ENCODE assay signal across 8 cellular contexts in genomic region chr3:33883538-33884203, GRCh38.
A peak's percentile ranks its signal among the peaks of the same experiment; 100 is the strongest.
DNase-seq lines count a peak whose midpoint lies in the region; ATAC-seq, FAIRE-seq and TF ChIP-seq lines count a peak whose summit lies in the region.

No MANE protein-coding gene starts in this region.

- DNase-seq in A549 (ENCODE audit: low read depth in 1 of 2, low spot score in 1 of 2), result peak; percentile 21 to 33
- DNase-seq in GDM1 (lab: John Stamatoyannopoulos, UW), result peak; percentile 20
- DNase-seq in LNCaP clone FGC (ENCODE audit: low read depth), result no peak
- peak in 1 of 2 donors; percentile 20 for DNase-seq in foreskin keratinocyte
- no peak for DNase-seq in stimulated activated CD4-positive, alpha-beta T cell treated with anti-CD3 and anti-CD28 coated beads, Interleukin-1b, Interleukin-23, amount 100 ng/mL, for 48 hours

- H3K27ac ChIP-seq in A549 (peak overlapping the region; percentile 2 to 52; a peak in 2 of 6 replicates), foreskin keratinocyte (no peak overlapping the region), parathyroid adenoma (no peak overlapping the region)

- H3K9me3 ChIP-seq in A549, result no peaks in the 10 kb centered on the region
- H3K9me3 ChIP-seq in parathyroid adenoma (ENCODE audit: control insufficient read depth, low read length), result no peaks in the 10 kb centered on the region

- peaks cover 6% of the 10 kb centered on the region; the same call in 1 of the 3 replicates for H3K4me1 ChIP-seq in A549
- H3K4me1 ChIP-seq in foreskin keratinocyte, result no peaks in the 10 kb centered on the region
- no peaks in the 10 kb centered on the region for H3K4me1 ChIP-seq in parathyroid adenoma

- POLR2A ChIA-PET in A549 (lab: Yijun Ruan, JAX), result interaction anchor here (0.6 kb wide), 1 partner anchor 1602 kb away, joined by 3 read pairs; no protein-coding TSS in a partner anchor

- TF ChIP-seq POLR2A in A549 (IDR thresholded peaks at IDR 0.05; ENCODE audit: low read length), result no peak

- TF ChIP-seq CTCF in A549 (IDR thresholded peaks at IDR 0.05) (peak; percentile 94), LNCaP clone FGC (IDR thresholded peaks at IDR 0.05; ENCODE audit: control insufficient read depth, extremely low read depth, insufficient read depth) (peak; percentile 54), foreskin keratinocyte (conservative IDR thresholded peaks at IDR 0.05) (peak; percentile 85), parathyroid adenoma (IDR thresholded peaks at IDR 0.05) (peak; percentile 84)

- FAIRE-seq in A549 (lab: Jason Lieb, UNC) (peak; percentile 85), TTC549 (lab: Jason Lieb, UNC) (peak; percentile 80)

- H3K4me3 ChIP-seq in A549 (peak overlapping the region; percentile 14; the same call in 2 of the 3 replicates), LNCaP clone FGC (ENCODE audit: low read depth, low read length) (no peak overlapping the region), parathyroid adenoma (ENCODE audit: low read depth, low read length) (no peak overlapping the region)

- no peaks in the 10 kb centered on the region for H3K79me2 ChIP-seq in parathyroid adenoma

- peak overlapping the region; percentile 27 for H2AFZ ChIP-seq in parathyroid adenoma

- CTCF ChIA-PET in A549 (lab: Yijun Ruan, JAX), result interaction anchor here (0.6 to 8.1 kb wide), 46 partner anchors 9 to 1945 kb away, joined by 3 to 116 read pairs (median 4); no protein-coding TSS in a partner anchor

- H3K9ac ChIP-seq in parathyroid adenoma, result no peak overlapping the region

- H3K27me3 ChIP-seq in foreskin keratinocyte (no peaks in the 10 kb centered on the region), parathyroid adenoma (ENCODE audit: control insufficient read depth, insufficient read depth, low read length) (no peaks in the 10 kb centered on the region)

- 11% methylated on average over 9 of the region's 9 CpGs for WGBS in A549 (ENCODE audit: missing lambda C conversion rate)

- H3K4me2 ChIP-seq in A549 (peak overlapping the region; percentile 66), parathyroid adenoma (ENCODE audit: low read length) (peak overlapping the region; percentile 45)

- TF ChIP-seq EP300 in A549 (IDR thresholded peaks at IDR 0.05), result no peak

- ATAC-seq in A549 (peak in 1 of 2 experiments; percentile 44; a peak in 3 of 6 replicates), foreskin keratinocyte (no peak), HG03108 (IDR thresholded peaks at IDR 0.05; ENCODE audit: unreplicated experiment) (no peak)

- no peaks in the 10 kb centered on the region for H3K36me3 ChIP-seq in parathyroid adenoma (ENCODE audit: control insufficient read depth, insufficient read depth, low read length)

- TF ChIP-seq RAD21 in A549 (conservative IDR thresholded peaks at IDR 0.05 in 1 of 2, IDR thresholded peaks at IDR 0.05 in 1 of 2), result peak; percentile 85 to 95

TF ChIP-seq in A549, 52 proteins besides CTCF, POLR2A, EP300 and RAD21:
- TF ChIP-seq SMC3 (IDR thresholded peaks at IDR 0.05) (peak; percentile 81), HES2 (IDR thresholded peaks at IDR 0.05) (no peak)

Comparison
In these comparisons a context has a peak if more than half of its experiments do, and no peak if none do; other contexts are left out.
1. DNase-seq: peak in A549 (2 of 2) and GDM1 (single experiment); none in LNCaP clone FGC (single experiment) and stimulated activated CD4-positive, alpha-beta T cell treated with anti-CD3 and anti-CD28 coated beads, Interleukin-1b, Interleukin-23, amount 100 ng/mL, for 48 hours (single experiment).
2. H3K27ac ChIP-seq: peak in A549 (2 of 2); none in foreskin keratinocyte (single experiment) and parathyroid adenoma (single experiment).
3. Peak in every context shown above with its lines, with median percentiles within 50 percentile points of each other: CTCF ChIP-seq.